ENCODE assay signal across 2 cellular contexts in genomic region chr1:111895017-111895416, GRCh38.
TF ChIP-seq lines count a peak whose summit lies in the region.

No MANE protein-coding gene starts in this region.

TF ChIP-seq in GM23338, 12 proteins besides CTCF, POLR2A, EP300 and RAD21 (continued from another document):
- TF ChIP-seq ZNF462 (CRISPR knock-in tag; IDR thresholded peaks at IDR 0.05): no peak
- no peak for TF ChIP-seq JUNB (IDR thresholded peaks at IDR 0.05; ENCODE audit: unreplicated experiment)
- TF ChIP-seq, protein P1, sequence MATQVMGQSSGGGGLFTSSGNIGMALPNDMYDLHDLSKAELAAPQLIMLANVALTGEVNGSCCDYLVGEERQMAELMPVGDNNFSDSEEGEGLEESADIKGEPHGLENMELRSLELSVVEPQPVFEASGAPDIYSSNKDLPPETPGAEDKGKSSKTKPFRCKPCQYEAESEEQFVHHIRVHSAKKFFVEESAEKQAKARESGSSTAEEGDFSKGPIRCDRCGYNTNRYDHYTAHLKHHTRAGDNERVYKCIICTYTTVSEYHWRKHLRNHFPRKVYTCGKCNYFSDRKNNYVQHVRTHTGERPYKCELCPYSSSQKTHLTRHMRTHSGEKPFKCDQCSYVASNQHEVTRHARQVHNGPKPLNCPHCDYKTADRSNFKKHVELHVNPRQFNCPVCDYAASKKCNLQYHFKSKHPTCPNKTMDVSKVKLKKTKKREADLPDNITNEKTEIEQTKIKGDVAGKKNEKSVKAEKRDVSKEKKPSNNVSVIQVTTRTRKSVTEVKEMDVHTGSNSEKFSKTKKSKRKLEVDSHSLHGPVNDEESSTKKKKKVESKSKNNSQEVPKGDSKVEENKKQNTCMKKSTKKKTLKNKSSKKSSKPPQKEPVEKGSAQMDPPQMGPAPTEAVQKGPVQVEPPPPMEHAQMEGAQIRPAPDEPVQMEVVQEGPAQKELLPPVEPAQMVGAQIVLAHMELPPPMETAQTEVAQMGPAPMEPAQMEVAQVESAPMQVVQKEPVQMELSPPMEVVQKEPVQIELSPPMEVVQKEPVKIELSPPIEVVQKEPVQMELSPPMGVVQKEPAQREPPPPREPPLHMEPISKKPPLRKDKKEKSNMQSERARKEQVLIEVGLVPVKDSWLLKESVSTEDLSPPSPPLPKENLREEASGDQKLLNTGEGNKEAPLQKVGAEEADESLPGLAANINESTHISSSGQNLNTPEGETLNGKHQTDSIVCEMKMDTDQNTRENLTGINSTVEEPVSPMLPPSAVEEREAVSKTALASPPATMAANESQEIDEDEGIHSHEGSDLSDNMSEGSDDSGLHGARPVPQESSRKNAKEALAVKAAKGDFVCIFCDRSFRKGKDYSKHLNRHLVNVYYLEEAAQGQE (IDR thresholded peaks at IDR 0.05; ENCODE audit: unreplicated experiment): no peak
- TF ChIP-seq CREB1 (CRISPR knock-in tag; IDR thresholded peaks at IDR 0.05; ENCODE audit: low read depth): no peak

TF ChIP-seq in WTC11, 78 proteins besides CTCF, POLR2A, EP300 and RAD21 (continued from another document):
- TF ChIP-seq FOXP4 (CRISPR knock-in tag; IDR thresholded peaks at IDR 0.05): no peak
- TF ChIP-seq GRHL2 (CRISPR knock-in tag; IDR thresholded peaks at IDR 0.05; ENCODE audit: insufficient replicate concordance, severe bottlenecking): no peak
- no peak for TF ChIP-seq SP1 (CRISPR knock-in tag; conservative IDR thresholded peaks at IDR 0.05)
